Comparison of ENCODE assay signal across 8 cellular contexts in the genomic region with DNA sequence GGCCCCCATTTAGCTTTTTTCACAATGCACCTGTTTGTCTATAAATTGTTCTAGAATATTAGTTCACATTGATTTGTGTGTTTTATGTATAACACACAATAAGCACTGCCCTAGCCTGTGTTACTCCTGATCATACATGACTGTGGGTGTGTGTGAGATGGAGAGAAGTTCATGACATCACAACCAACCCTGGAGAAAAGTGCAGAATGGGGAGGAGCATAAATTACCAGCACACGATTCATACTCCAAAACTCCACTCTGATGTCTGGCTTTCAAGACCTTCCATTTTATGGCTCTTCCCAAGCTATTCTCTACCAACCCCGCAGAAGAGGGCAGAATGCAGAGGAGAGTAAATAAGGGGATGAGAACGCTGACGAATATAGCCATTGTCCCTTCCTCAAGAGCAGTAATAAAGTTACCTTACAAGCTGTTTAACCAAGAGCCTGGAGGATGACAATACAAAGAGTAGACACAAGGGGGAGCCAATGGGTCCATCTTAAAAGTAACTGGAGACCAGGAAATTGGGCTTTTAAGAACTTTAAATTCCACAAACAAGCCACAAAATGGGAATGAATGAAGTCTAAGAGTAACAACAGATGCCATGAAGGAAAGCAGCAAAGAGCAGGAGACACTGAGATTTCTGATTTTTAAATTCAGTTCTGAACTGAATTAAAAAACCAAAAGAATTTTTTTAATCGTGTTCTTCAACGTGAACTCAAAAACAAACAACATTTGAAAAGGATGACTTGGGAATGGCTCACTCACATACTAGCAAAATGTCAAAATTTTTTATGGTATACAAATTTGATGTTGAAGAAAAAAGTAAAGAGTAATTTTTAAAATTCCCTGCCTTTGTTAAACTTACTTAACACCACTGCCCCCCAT.
DNase-seq lines count a peak whose midpoint lies in the region; ATAC-seq and TF ChIP-seq lines count a peak whose summit lies in the region.

No MANE protein-coding gene starts in this region.

- H2AFZ ChIP-seq in KMS-11 (ENCODE audit: low read depth) = no peak overlapping the region

- no peak for ATAC-seq in GM19397 (IDR thresholded peaks at IDR 0.05; ENCODE audit: unreplicated experiment)

- H3K27ac Mint-ChIP-seq in neural crest cell (ENCODE audit: unreplicated experiment) = no peak overlapping the region

- H3K4me3 Mint-ChIP-seq in neural crest cell = no peak overlapping the region

- peaks cover 6% of the 10 kb centered on the region for H3K4me1 ChIP-seq in KMS-11 (ENCODE audit: low read depth, poor library complexity, severe bottlenecking)

- TF ChIP-seq CTCF in KMS-11 (conservative IDR thresholded peaks at IDR 0.05; ENCODE audit: low read depth, low read length) = peak; percentile 88
- peak; percentile 79 for TF ChIP-seq CTCF in epithelial cell of proximal tubule (conservative IDR thresholded peaks at IDR 0.05; ENCODE audit: low read depth, low read length)
- peak; percentile 87 for TF ChIP-seq CTCF in neural crest cell (conservative IDR thresholded peaks at IDR 0.05)

- H3K27ac ChIP-seq in KMS-11 = no peak overlapping the region

- no peak overlapping the region for H3K9ac ChIP-seq in KMS-11

- DNase-seq in AG08396 (ENCODE audit: low spot score) (peak; percentile 33), GM03348 (ENCODE audit: low spot score) (peak; percentile 66), SHP77 treated with DMSO at 0.1 percent for 48 hours (lab: John Stamatoyannopoulos, UW) (peak; percentile 48), epithelial cell of proximal tubule (ENCODE audit: low read depth) (peak; percentile 31), neural crest cell (ENCODE audit: low read depth, low spot score) (peak; percentile 61), MG63 (no peak)

- H3K9me3 Mint-ChIP-seq in neural crest cell = no peaks in the 10 kb centered on the region

- no peaks in the 10 kb centered on the region for H3K27me3 Mint-ChIP-seq in neural crest cell (ENCODE audit: low read depth)

- H3K79me2 ChIP-seq in KMS-11 (ENCODE audit: insufficient read depth, low read depth) = peaks cover 26% of the 10 kb centered on the region

- H3K36me3 ChIP-seq in KMS-11 (ENCODE audit: insufficient read depth) (no peaks in the 10 kb centered on the region), MG63 (no peaks in the 10 kb centered on the region)

- no peak overlapping the region for H3K4me3 ChIP-seq in KMS-11 (IDR thresholded peaks at IDR 0.05; ENCODE audit: insufficient read depth, low read depth, low read length)
- no peak overlapping the region for H3K4me3 ChIP-seq in epithelial cell of proximal tubule (ENCODE audit: low read depth, low read length)
- no peak overlapping the region for H3K4me3 ChIP-seq in MG63

- H3K27me3 ChIP-seq in KMS-11 (ENCODE audit: insufficient read depth, low read depth) (no peaks in the 10 kb centered on the region), MG63 (no peaks in the 10 kb centered on the region)

- no peak overlapping the region for H3K4me2 ChIP-seq in KMS-11

- peaks cover 56% of the 10 kb centered on the region for H3K4me1 Mint-ChIP-seq in neural crest cell

- no peaks in the 10 kb centered on the region for H3K36me3 Mint-ChIP-seq in neural crest cell (ENCODE audit: low read depth)

- H3K9me3 ChIP-seq in MG63 = no peaks in the 10 kb centered on the region

- H4K20me1 ChIP-seq in KMS-11 (ENCODE audit: insufficient read depth) = peaks cover 6% of the 10 kb centered on the region; the same call in 1 of the 2 replicates
